In genomic region chr17:7579001-7579838, GRCh38 we compare ENCODE assay signal across 8 cellular contexts. TPM values are rescaled to one million over a fixed set of nuclear protein-coding genes. Genes with fewer than 3 reads are reported as not detected.
DNase-seq lines count a peak whose midpoint lies in the region; TF ChIP-seq lines count a peak whose summit lies in the region.

A gene with protein sequence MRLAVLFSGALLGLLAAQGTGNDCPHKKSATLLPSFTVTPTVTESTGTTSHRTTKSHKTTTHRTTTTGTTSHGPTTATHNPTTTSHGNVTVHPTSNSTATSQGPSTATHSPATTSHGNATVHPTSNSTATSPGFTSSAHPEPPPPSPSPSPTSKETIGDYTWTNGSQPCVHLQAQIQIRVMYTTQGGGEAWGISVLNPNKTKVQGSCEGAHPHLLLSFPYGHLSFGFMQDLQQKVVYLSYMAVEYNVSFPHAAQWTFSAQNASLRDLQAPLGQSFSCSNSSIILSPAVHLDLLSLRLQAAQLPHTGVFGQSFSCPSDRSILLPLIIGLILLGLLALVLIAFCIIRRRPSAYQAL (plus strand): TSS chr17:7579638. CDS start chr17:7579678, 40 bp downstream.

- peak in 1 of 2 donors; percentile 30 for TF ChIP-seq POLR2A in thyroid gland (IDR thresholded peaks at IDR 0.05)

- no peaks in the 10 kb centered on the region for H3K9me3 Mint-ChIP-seq in activated T-cell treated with anti-CD3 and anti-CD28 coated beads, Interleukin-2, amount 50 U/mL, for 24 hours
- no peaks in the 10 kb centered on the region for H3K9me3 Mint-ChIP-seq in neural progenitor cell

- peak within 1 kb of the TSS; percentile 59 for H3K27ac ChIP-seq in neural progenitor cell
- H3K27ac ChIP-seq in thyroid gland: peak within 1 kb of the TSS; percentile 44 to 85 (median 82)

- H3K79me2 ChIP-seq in neural progenitor cell (ENCODE audit: low read depth): peaks cover 44% of the 10 kb centered on the region

- H3K27me3 ChIP-seq in neural progenitor cell (no peaks in the 10 kb centered on the region), thyroid gland (no peaks in the 10 kb centered on the region)

- H3K36me3 ChIP-seq in neural progenitor cell (peaks cover 17% of the 10 kb centered on the region), thyroid gland (peaks cover 44 to 47% of the 10 kb centered on the region in 2 donors)

- H3K4me1 Mint-ChIP-seq in activated T-cell treated with anti-CD3 and anti-CD28 coated beads, Interleukin-2, amount 50 U/mL, for 24 hours (ENCODE audit: low read depth): peaks cover 88% of the 10 kb centered on the region
- peaks cover 54% of the 10 kb centered on the region for H3K4me1 Mint-ChIP-seq in neural progenitor cell

- H3K27ac Mint-ChIP-seq in activated T-cell treated with anti-CD3 and anti-CD28 coated beads, Interleukin-2, amount 50 U/mL, for 24 hours: peak within 1 kb of the TSS; percentile 100
- H3K27ac Mint-ChIP-seq in neural progenitor cell: peak within 1 kb of the TSS; percentile 57

- no peaks in the 10 kb centered on the region for H3K27me3 Mint-ChIP-seq in activated T-cell treated with anti-CD3 and anti-CD28 coated beads, Interleukin-2, amount 50 U/mL, for 24 hours
- peaks cover 19% of the 10 kb centered on the region for H3K27me3 Mint-ChIP-seq in neural progenitor cell (ENCODE audit: insufficient read depth, low read depth)

- no peak within 1 kb of the TSS for H3K4me3 ChIP-seq in HFF-Myc (replicated peaks; ENCODE audit: low read depth, low read length)
- peak within 1 kb of the TSS; percentile 37 for H3K4me3 ChIP-seq in fibroblast of pulmonary artery (replicated peaks; ENCODE audit: low read depth, low read length)
- no peak within 1 kb of the TSS for H3K4me3 ChIP-seq in neural progenitor cell
- no peak within 1 kb of the TSS for H3K4me3 ChIP-seq in thyroid gland (replicated peaks in 1 of 3)

- no peak within 1 kb of the TSS for H2AFZ ChIP-seq in neural progenitor cell (replicated peaks)

- TF ChIP-seq CTCF in HFF-Myc (IDR thresholded peaks at IDR 0.05; ENCODE audit: low read depth, low read length, missing control alignments) (no peak), fibroblast of pulmonary artery (IDR thresholded peaks at IDR 0.05; ENCODE audit: low read length, missing control alignments) (no peak), neural progenitor cell (IDR thresholded peaks at IDR 0.05) (no peak), thyroid gland (IDR thresholded peaks at IDR 0.05) (no peak)

- peaks cover 87% of the 10 kb centered on the region for H3F3A ChIP-seq in neural progenitor cell (ENCODE audit: low read depth)

- peaks cover 51% of the 10 kb centered on the region for H4K20me1 ChIP-seq in neural progenitor cell (ENCODE audit: low read depth)

- H3K4me1 ChIP-seq in neural progenitor cell (peaks cover 23% of the 10 kb centered on the region), thyroid gland (peaks cover 21 to 50% of the 10 kb centered on the region in 2 donors)

- no peaks in the 10 kb centered on the region for H3K9me3 ChIP-seq in neural progenitor cell (ENCODE audit: low read depth)
- H3K9me3 ChIP-seq in thyroid gland: no peaks in the 10 kb centered on the region

- H3K4me2 ChIP-seq in neural progenitor cell: no peak within 1 kb of the TSS

- intact Hi-C loops in thyroid gland (cut with DNase I): no loop called here

- 39 to 64% methylated on average over 5 to 6 of the region's 7 CpGs for WGBS in thyroid gland, 2 donors

- peak within 1 kb of the TSS; percentile 90 for H3K4me3 Mint-ChIP-seq in activated T-cell treated with anti-CD3 and anti-CD28 coated beads, Interleukin-2, amount 50 U/mL, for 24 hours
- peak within 1 kb of the TSS; percentile 16 for H3K4me3 Mint-ChIP-seq in neural progenitor cell

- H3K9ac ChIP-seq in neural progenitor cell: no peak within 1 kb of the TSS

- DNase-seq in EL (peak; percentile 96), HFF-Myc (ENCODE audit: extremely low read depth, low read depth) (peak; percentile 87), OCI-M1 (lab: John Stamatoyannopoulos, UW) (peak; percentile 99), fibroblast of pulmonary artery (ENCODE audit: low read depth) (peak; percentile 90), neural progenitor cell (ENCODE audit: low spot score) (no peak), thyroid gland (peak; percentile 28 to 45), NCI-H2107 treated with DMSO at 0.1 percent for 48 hours (lab: John Stamatoyannopoulos, UW; ENCODE audit: unreplicated experiment) (no peak)
- peak; percentile 82 for DNase-seq in activated T-cell treated with anti-CD3 and anti-CD28 coated beads, Interleukin-2, amount 50 U/mL, for 24 hours

- peaks cover 89% of the 10 kb centered on the region for H3K36me3 Mint-ChIP-seq in activated T-cell treated with anti-CD3 and anti-CD28 coated beads, Interleukin-2, amount 50 U/mL, for 24 hours (ENCODE audit: low read depth)
- peaks cover 38% of the 10 kb centered on the region for H3K36me3 Mint-ChIP-seq in neural progenitor cell

RNA-seq across cellular contexts. Expression of the gene that starts here (rescaled TPM):
- 0.95 TPM in 1 of 2 replicates, not detected in the other for total RNA-seq in neural progenitor cell (ENCODE audit: low replicate concordance)
- 10 to 100 TPM; 13.6 to 52.0 (median 21.5) TPM for total RNA-seq in thyroid gland

Comparison
In these comparisons a context has a peak if more than half of its experiments do, and no peak if none do; other contexts are left out.
1. DNase-seq: peak in EL (single experiment), HFF-Myc (single experiment), OCI-M1 (single experiment), activated T-cell treated with anti-CD3 and anti-CD28 coated beads, Interleukin-2, amount 50 U/mL, for 24 hours (single experiment), fibroblast of pulmonary artery (single experiment) and thyroid gland (2 of 2); none in neural progenitor cell (single experiment) and NCI-H2107 treated with DMSO at 0.1 percent for 48 hours (single experiment).